ENCODE assay signal across 8 cellular contexts in the genomic region with DNA sequence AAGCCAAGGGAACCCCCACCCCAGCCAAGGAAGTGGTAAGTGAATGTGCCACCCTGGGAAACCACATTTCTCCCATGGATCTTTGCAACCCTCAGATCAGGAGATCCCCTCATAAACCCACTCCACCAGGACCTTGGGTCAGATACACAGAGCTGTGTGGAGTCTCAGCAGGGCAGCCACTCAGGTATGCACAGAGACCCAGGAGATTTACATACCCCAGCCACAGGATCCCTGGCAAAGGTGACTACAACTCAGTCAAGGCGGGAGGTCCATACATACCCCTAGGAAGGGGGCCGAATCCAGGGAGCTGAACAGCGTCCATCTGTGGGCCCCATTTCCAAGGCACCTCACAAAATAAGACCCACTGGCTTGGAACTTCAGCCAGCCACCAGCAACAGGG.
"Had no signal": no experiment of that assay in that cellular context is flagged by ENCODE, and none has a peak within 500 bp of the region (broad histone marks: within the 10 kb centered on the region; RNA-seq: fewer than 3 reads in every experiment).

No MANE protein-coding gene starts in this region.

- H3K4me3 Mint-ChIP-seq: HFFc6 had no signal

- ATAC-seq: HCT116, K562 had no signal

- H3K9me3 ChIP-seq: HAP-1 had no signal

- H3K36me3 ChIP-seq: HAP-1 had no signal

- H3K4me1 ChIP-seq: HAP-1 had no signal

- DNase-seq: GOT3, HFFc6, IMR-90, KG1 had no signal

- H3K27ac Mint-ChIP-seq: HFFc6 had no signal

- H3K4me3 ChIP-seq: HAP-1, K562 had no signal

- H3K27ac ChIP-seq: HL-60 had no signal
